1 cellular context compared by ENCODE assay signal in the genomic region with DNA sequence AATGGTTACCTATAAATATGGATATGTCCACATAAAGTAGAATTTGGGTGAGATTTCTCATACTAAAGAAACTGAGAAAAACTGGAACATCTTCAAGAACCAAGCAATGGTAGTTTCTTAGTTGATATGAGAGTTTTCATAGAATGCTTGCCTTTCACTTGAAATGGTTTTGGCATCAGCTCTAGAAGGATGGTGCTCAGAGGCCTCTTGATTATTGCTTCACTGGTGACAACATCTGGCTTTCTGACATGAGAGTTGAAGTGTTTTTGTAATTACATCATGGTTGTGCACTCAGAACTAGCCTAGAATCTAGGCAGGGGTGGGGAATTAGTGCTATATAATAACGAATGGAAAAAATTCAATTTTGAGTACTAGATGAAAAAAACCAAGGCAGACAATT.
TF ChIP-seq lines count a peak whose summit lies in the region.

No MANE protein-coding gene starts in this region.

TF ChIP-seq in GM23338, 12 proteins besides CTCF, POLR2A, EP300 and RAD21:
- TF ChIP-seq, protein P1, sequence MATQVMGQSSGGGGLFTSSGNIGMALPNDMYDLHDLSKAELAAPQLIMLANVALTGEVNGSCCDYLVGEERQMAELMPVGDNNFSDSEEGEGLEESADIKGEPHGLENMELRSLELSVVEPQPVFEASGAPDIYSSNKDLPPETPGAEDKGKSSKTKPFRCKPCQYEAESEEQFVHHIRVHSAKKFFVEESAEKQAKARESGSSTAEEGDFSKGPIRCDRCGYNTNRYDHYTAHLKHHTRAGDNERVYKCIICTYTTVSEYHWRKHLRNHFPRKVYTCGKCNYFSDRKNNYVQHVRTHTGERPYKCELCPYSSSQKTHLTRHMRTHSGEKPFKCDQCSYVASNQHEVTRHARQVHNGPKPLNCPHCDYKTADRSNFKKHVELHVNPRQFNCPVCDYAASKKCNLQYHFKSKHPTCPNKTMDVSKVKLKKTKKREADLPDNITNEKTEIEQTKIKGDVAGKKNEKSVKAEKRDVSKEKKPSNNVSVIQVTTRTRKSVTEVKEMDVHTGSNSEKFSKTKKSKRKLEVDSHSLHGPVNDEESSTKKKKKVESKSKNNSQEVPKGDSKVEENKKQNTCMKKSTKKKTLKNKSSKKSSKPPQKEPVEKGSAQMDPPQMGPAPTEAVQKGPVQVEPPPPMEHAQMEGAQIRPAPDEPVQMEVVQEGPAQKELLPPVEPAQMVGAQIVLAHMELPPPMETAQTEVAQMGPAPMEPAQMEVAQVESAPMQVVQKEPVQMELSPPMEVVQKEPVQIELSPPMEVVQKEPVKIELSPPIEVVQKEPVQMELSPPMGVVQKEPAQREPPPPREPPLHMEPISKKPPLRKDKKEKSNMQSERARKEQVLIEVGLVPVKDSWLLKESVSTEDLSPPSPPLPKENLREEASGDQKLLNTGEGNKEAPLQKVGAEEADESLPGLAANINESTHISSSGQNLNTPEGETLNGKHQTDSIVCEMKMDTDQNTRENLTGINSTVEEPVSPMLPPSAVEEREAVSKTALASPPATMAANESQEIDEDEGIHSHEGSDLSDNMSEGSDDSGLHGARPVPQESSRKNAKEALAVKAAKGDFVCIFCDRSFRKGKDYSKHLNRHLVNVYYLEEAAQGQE (IDR thresholded peaks at IDR 0.05; ENCODE audit: unreplicated experiment): no peak
- TF ChIP-seq, protein P2, sequence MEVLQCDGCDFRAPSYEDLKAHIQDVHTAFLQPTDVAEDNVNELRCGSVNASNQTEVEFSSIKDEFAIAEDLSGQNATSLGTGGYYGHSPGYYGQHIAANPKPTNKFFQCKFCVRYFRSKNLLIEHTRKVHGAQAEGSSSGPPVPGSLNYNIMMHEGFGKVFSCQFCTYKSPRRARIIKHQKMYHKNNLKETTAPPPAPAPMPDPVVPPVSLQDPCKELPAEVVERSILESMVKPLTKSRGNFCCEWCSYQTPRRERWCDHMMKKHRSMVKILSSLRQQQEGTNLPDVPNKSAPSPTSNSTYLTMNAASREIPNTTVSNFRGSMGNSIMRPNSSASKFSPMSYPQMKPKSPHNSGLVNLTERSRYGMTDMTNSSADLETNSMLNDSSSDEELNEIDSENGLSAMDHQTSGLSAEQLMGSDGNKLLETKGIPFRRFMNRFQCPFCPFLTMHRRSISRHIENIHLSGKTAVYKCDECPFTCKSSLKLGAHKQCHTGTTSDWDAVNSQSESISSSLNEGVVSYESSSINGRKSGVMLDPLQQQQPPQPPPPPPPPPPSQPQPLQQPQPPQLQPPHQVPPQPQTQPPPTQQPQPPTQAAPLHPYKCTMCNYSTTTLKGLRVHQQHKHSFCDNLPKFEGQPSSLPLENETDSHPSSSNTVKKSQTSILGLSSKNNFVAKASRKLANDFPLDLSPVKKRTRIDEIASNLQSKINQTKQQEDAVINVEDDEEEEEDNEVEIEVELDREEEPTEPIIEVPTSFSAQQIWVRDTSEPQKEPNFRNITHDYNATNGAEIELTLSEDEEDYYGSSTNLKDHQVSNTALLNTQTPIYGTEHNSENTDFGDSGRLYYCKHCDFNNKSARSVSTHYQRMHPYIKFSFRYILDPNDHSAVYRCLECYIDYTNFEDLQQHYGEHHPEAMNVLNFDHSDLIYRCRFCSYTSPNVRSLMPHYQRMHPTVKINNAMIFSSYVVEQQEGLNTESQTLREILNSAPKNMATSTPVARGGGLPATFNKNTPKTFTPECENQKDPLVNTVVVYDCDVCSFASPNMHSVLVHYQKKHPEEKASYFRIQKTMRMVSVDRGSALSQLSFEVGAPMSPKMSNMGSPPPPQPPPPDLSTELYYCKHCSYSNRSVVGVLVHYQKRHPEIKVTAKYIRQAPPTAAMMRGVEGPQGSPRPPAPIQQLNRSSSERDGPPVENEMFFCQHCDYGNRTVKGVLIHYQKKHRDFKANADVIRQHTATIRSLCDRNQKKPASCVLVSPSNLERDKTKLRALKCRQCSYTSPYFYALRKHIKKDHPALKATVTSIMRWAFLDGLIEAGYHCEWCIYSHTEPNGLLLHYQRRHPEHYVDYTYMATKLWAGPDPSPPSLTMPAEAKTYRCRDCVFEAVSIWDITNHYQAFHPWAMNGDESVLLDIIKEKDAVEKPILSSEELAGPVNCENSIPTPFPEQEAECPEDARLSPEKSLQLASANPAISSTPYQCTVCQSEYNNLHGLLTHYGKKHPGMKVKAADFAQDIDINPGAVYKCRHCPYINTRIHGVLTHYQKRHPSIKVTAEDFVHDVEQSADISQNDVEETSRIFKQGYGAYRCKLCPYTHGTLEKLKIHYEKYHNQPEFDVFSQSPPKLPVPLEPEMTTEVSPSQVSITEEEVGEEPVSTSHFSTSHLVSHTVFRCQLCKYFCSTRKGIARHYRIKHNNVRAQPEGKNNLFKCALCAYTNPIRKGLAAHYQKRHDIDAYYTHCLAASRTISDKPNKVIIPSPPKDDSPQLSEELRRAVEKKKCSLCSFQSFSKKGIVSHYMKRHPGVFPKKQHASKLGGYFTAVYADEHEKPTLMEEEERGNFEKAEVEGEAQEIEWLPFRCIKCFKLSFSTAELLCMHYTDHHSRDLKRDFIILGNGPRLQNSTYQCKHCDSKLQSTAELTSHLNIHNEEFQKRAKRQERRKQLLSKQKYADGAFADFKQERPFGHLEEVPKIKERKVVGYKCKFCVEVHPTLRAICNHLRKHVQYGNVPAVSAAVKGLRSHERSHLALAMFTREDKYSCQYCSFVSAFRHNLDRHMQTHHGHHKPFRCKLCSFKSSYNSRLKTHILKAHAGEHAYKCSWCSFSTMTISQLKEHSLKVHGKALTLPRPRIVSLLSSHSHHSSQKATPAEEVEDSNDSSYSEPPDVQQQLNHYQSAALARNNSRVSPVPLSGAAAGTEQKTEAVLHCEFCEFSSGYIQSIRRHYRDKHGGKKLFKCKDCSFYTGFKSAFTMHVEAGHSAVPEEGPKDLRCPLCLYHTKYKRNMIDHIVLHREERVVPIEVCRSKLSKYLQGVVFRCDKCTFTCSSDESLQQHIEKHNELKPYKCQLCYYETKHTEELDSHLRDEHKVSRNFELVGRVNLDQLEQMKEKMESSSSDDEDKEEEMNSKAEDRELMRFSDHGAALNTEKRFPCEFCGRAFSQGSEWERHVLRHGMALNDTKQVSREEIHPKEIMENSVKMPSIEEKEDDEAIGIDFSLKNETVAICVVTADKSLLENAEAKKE (CRISPR knock-in tag; IDR thresholded peaks at IDR 0.05): no peak
- TF ChIP-seq JUNB (IDR thresholded peaks at IDR 0.05; ENCODE audit: unreplicated experiment) (no peak), ZNF114 (CRISPR knock-in tag; IDR thresholded peaks at IDR 0.05) (no peak), CREB1 (CRISPR knock-in tag; IDR thresholded peaks at IDR 0.05; ENCODE audit: low read depth) (no peak), ZNF331 (CRISPR knock-in tag; IDR thresholded peaks at IDR 0.05; ENCODE audit: low read depth) (no peak), NANOG (IDR thresholded peaks at IDR 0.05; ENCODE audit: borderline replicate concordance) (no peak), POLR2AphosphoS5 (IDR thresholded peaks at IDR 0.05; ENCODE audit: low read depth) (no peak), STAT1 (IDR thresholded peaks at IDR 0.05; ENCODE audit: unreplicated experiment) (no peak), EZH2 (IDR thresholded peaks at IDR 0.05; ENCODE audit: low read depth, unreplicated experiment) (no peak), EZH2phosphoT487 (IDR thresholded peaks at IDR 0.05; ENCODE audit: unreplicated experiment) (no peak)
- TF ChIP-seq, protein P3, sequence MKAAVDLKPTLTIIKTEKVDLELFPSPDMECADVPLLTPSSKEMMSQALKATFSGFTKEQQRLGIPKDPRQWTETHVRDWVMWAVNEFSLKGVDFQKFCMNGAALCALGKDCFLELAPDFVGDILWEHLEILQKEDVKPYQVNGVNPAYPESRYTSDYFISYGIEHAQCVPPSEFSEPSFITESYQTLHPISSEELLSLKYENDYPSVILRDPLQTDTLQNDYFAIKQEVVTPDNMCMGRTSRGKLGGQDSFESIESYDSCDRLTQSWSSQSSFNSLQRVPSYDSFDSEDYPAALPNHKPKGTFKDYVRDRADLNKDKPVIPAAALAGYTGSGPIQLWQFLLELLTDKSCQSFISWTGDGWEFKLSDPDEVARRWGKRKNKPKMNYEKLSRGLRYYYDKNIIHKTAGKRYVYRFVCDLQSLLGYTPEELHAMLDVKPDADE (IDR thresholded peaks at IDR 0.05): no peak
TF ChIP-seq in GM23338: peak in this region for 0.
